Comparison of ENCODE assay signal across 2 cellular contexts in genomic region chr3:189568931-189569330, GRCh38.
TF ChIP-seq lines count a peak whose summit lies in the region.

No MANE protein-coding gene starts in this region.

TF ChIP-seq in HepG2, 621 proteins besides CTCF, POLR2A, EP300 and RAD21:
- TF ChIP-seq ZBTB20 (CRISPR knock-in tag; IDR thresholded peaks at IDR 0.05; ENCODE audit: borderline replicate concordance, low read depth) = no peak
- TF ChIP-seq HMGXB3 (CRISPR knock-in tag; IDR thresholded peaks at IDR 0.05; ENCODE audit: borderline replicate concordance) = no peak
- no peak for TF ChIP-seq ZC3H13 (CRISPR knock-in tag; IDR thresholded peaks at IDR 0.05)
- TF ChIP-seq ZNF276 (CRISPR knock-in tag; IDR thresholded peaks at IDR 0.05; ENCODE audit: low read depth) = no peak
- no peak for TF ChIP-seq NFKBIZ (CRISPR knock-in tag; IDR thresholded peaks at IDR 0.05)
- TF ChIP-seq XBP1 (CRISPR knock-in tag; IDR thresholded peaks at IDR 0.05) = no peak
TF ChIP-seq in HepG2: peak in this region for 0.

TF ChIP-seq in GM12878, 131 proteins besides CTCF, POLR2A, EP300 and RAD21:
- TF ChIP-seq ZZZ3 (IDR thresholded peaks at IDR 0.05; ENCODE audit: control insufficient read depth, insufficient read length, low read depth) (no peak), PKNOX1 (IDR thresholded peaks at IDR 0.05) (peak; percentile 74), HDAC6 (IDR thresholded peaks at IDR 0.05; ENCODE audit: unreplicated experiment) (no peak)
